In the genomic region with DNA sequence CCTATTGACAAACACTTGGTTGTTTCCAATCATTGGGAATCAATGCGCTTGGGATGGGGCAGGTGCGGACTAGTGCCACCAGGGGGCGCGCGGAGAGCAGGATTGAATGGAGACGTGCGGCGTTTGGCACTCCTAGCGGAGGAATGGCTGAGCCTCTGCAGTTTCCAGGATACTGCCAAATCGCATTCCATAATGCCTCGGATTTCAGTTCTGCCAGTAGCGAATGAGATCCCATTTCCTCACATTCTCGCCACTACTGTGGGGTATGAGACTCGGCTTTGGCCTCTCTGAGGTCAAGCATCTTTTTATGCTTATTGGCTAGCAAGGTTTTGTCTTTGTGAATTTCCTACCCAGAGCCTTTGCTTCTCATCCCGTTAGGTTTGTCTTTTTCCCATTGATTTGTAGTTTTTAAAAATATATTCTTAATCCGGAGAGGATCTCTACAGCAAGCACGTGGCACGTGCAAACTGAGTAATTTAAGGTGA, we compare ENCODE assay signal across 9 cellular contexts. TPM values are rescaled to one million over a fixed set of nuclear protein-coding genes. Genes with fewer than 3 reads are reported as not detected.
A peak's percentile ranks its signal among the peaks of the same experiment; 100 is the strongest.
DNase-seq lines count a peak whose midpoint lies in the region; ATAC-seq, FAIRE-seq and TF ChIP-seq lines count a peak whose summit lies in the region.
"Had no signal": no experiment of that assay in that cellular context is flagged by ENCODE, and none has a peak within 500 bp of the region (broad histone marks: within the 10 kb centered on the region; RNA-seq: fewer than 3 reads in every experiment).

No MANE protein-coding gene starts in this region.

- H3K36me3 Mint-ChIP-seq in WTC11: no peaks in the 10 kb centered on the region

- POLR2A ChIA-PET in WTC11 (lab: Charles Lee): no interaction called here

- peaks cover 2% of the 10 kb centered on the region; the same call in 1 of the 2 replicates for H3K4me1 Mint-ChIP-seq in WTC11

- H3K4me3 Mint-ChIP-seq in WTC11: no peak overlapping the region

- peaks cover 4% of the 10 kb centered on the region; the same call in 1 of the 2 replicates for H3K9me3 Mint-ChIP-seq in WTC11

- FAIRE-seq in islet of Langerhans (lab: Jason Lieb, UNC): peak; percentile 27

- no peak overlapping the region for H3K27ac Mint-ChIP-seq in WTC11

- CTCF ChIA-PET in WTC11 (lab: Charles Lee): no interaction called here

- ATAC-seq in GM21825 (IDR thresholded peaks at IDR 0.05; ENCODE audit: unreplicated experiment) (peak; percentile 82), WTC11 (peak; percentile 85)

- no peaks in the 10 kb centered on the region for H3K27me3 Mint-ChIP-seq in WTC11 (ENCODE audit: low read depth)

- in situ Hi-C loops in T47D (cut with HindIII; ENCODE audit: low pct_unique_long_range_greater_than_20kb, low sequenced_read_pairs): no loop called here

- peak; percentile 57 for DNase-seq in DMS 273 treated with DMSO at 0.1 percent for 48 hours (lab: John Stamatoyannopoulos, UW)
- peak; percentile 11 for DNase-seq in NCI-H1417 treated with DMSO at 0.1 percent for 48 hours (lab: John Stamatoyannopoulos, UW)
- DNase-seq in WTC11 (ENCODE audit: low spot score): peak; percentile 81
- DNase-seq in T47D (ENCODE audit: low read depth in 1 of 2, low spot score in 1 of 2): peak; percentile 71 to 89
- peak; percentile 61 to 71 (median 62) for DNase-seq in stimulated activated CD4-positive, alpha-beta T cell treated with anti-CD3 and anti-CD28 coated beads, Interleukin-1b, Interleukin-23, amount 100 ng/mL, for 24 hours (ENCODE audit: low read depth in 4 of 4, low spot score in 1 of 4)
- DNase-seq in GDM1 (lab: John Stamatoyannopoulos, UW): no peak

- TF ChIP-seq CTCF in WTC11 (IDR thresholded peaks at IDR 0.05): peak; percentile 91

TF ChIP-seq in WTC11, 78 proteins besides CTCF, POLR2A, EP300 and RAD21:
- no peak for TF ChIP-seq ATF1 (CRISPR knock-in tag; IDR thresholded peaks at IDR 0.05)
- TF ChIP-seq TEAD1 (CRISPR knock-in tag; IDR thresholded peaks at IDR 0.05): peak; percentile 19; the same call in 1 of the 2 replicates
TF ChIP-seq in WTC11: peak in this region for 1.

RNA-seq across cellular contexts. Expression of gene CLDN34, which starts 28.7 kb away (rescaled TPM):
- total RNA-seq in WTC11 (2021): 0.52 to 0.62 TPM (median 0.53 TPM) in 3 replicates
- total RNA-seq: activated CD8-positive, alpha-beta memory T cell treated with anti-CD3 and anti-CD28 coated beads for 36 hours had no signal
